In genomic region chr1:170530972-170531757, GRCh38 we compare ENCODE assay signal across 9 cellular contexts. TPM values are rescaled to one million over a fixed set of nuclear protein-coding genes. Genes with fewer than 3 reads are reported as not detected.
DNase-seq lines count a peak whose midpoint lies in the region; ATAC-seq and TF ChIP-seq lines count a peak whose summit lies in the region.
"Had no signal": no experiment of that assay in that cellular context is flagged by ENCODE, and none has a peak within 500 bp of the region (broad histone marks: within the 10 kb centered on the region; RNA-seq: fewer than 3 reads in every experiment).

No MANE protein-coding gene starts in this region.

- peak overlapping the region; percentile 76 for H3K4me3 ChIP-seq in NT2/D1 (ENCODE audit: insufficient read length, low read depth)

- intact Hi-C loops in activated CD4-positive, alpha-beta T cell treated with anti-CD3 and anti-CD28 coated beads, Interleukin-2, amount 10 ng/mL, durations not matched to agents 24 days and 14 days (cut with micrococcal nuclease) = loop anchor here (5.0 to 10.0 kb wide), 3 partner anchors 604 to 784 kb away; partner anchors contain the start of genes FMO4 and SCYL3

- peaks cover 19% of the 10 kb centered on the region for H3K36me3 ChIP-seq in NT2/D1 (ENCODE audit: insufficient read depth, insufficient read length, low read length)

- peaks cover 17% of the 10 kb centered on the region for H3K27me3 Mint-ChIP-seq in activated CD4-positive, alpha-beta T cell treated with anti-CD3 and anti-CD28 coated beads, Interleukin-2, amount 10 ng/mL, durations not matched to agents 24 days and 14 days
- no peaks in the 10 kb centered on the region for H3K27me3 Mint-ChIP-seq in progenitor cell of endocrine pancreas

- H3K9me3 ChIP-seq in NT2/D1 (ENCODE audit: insufficient read depth, low read length) = no peaks in the 10 kb centered on the region

- H3K27me3 ChIP-seq in NT2/D1 (ENCODE audit: insufficient read depth, insufficient read length) = no peaks in the 10 kb centered on the region

- H3K4me1 Mint-ChIP-seq in activated CD4-positive, alpha-beta T cell treated with anti-CD3 and anti-CD28 coated beads, Interleukin-2, amount 10 ng/mL, durations not matched to agents 24 days and 14 days = peaks cover 5% of the 10 kb centered on the region
- peaks cover 7% of the 10 kb centered on the region for H3K4me1 Mint-ChIP-seq in progenitor cell of endocrine pancreas (ENCODE audit: low read depth)

- H3K27ac Mint-ChIP-seq in activated CD4-positive, alpha-beta T cell treated with anti-CD3 and anti-CD28 coated beads, Interleukin-2, amount 10 ng/mL, durations not matched to agents 24 days and 14 days = no peak overlapping the region
- peak overlapping the region; percentile 25 for H3K27ac Mint-ChIP-seq in progenitor cell of endocrine pancreas
- H3K27ac Mint-ChIP-seq: activated T-cell treated with anti-CD3 and anti-CD28 coated beads, Interleukin-2, amount 50 U/mL, for 72 hours had no signal

- H3K4me3 Mint-ChIP-seq in activated CD4-positive, alpha-beta T cell treated with anti-CD3 and anti-CD28 coated beads, Interleukin-2, amount 10 ng/mL, durations not matched to agents 24 days and 14 days = no peak overlapping the region
- H3K4me3 Mint-ChIP-seq in progenitor cell of endocrine pancreas (ENCODE audit: low read depth) = no peak overlapping the region
- H3K4me3 Mint-ChIP-seq: activated T-cell treated with anti-CD3 and anti-CD28 coated beads, Interleukin-2, amount 50 U/mL, for 72 hours had no signal

- no peak for ATAC-seq in GM21786 (IDR thresholded peaks at IDR 0.05; ENCODE audit: unreplicated experiment)
- ATAC-seq in HG02973 (IDR thresholded peaks at IDR 0.05; ENCODE audit: unreplicated experiment) = no peak

- TF ChIP-seq CTCF in progenitor cell of endocrine pancreas (IDR thresholded peaks at IDR 0.05; ENCODE audit: unreplicated experiment) = no peak

- DNase-seq in activated CD4-positive, alpha-beta T cell treated with anti-CD3 and anti-CD28 coated beads, Interleukin-2, amount 50 U/mL, for 48 hours = peak; percentile 5 to 9
- DNase-seq in activated CD4-positive, alpha-beta T cell treated with anti-CD3 and anti-CD28 coated beads, Interleukin-2, amount 10 ng/mL, durations not matched to agents 24 days and 14 days = no peak
- DNase-seq in NT2/D1 (ENCODE audit: low read depth, low spot score) = peak; percentile 43
- DNase-seq in fibroblast of gingiva (ENCODE audit: low read depth) = peak; percentile 59
- DNase-seq in progenitor cell of endocrine pancreas (ENCODE audit: low spot score, unreplicated experiment) = no peak
- no peak for DNase-seq in NCI-H128 (lab: John Stamatoyannopoulos, UW; ENCODE audit: unreplicated experiment)

- no peaks in the 10 kb centered on the region for H3K4me1 ChIP-seq in NT2/D1 (ENCODE audit: insufficient read depth, insufficient read length)

- H3K36me3 Mint-ChIP-seq in activated CD4-positive, alpha-beta T cell treated with anti-CD3 and anti-CD28 coated beads, Interleukin-2, amount 10 ng/mL, durations not matched to agents 24 days and 14 days (ENCODE audit: low read depth) = peaks cover 2% of the 10 kb centered on the region
- H3K36me3 Mint-ChIP-seq in progenitor cell of endocrine pancreas (ENCODE audit: insufficient read depth) = peaks cover 3% of the 10 kb centered on the region

- no peaks in the 10 kb centered on the region for H3K9me3 Mint-ChIP-seq in activated CD4-positive, alpha-beta T cell treated with anti-CD3 and anti-CD28 coated beads, Interleukin-2, amount 10 ng/mL, durations not matched to agents 24 days and 14 days
- H3K9me3 Mint-ChIP-seq in progenitor cell of endocrine pancreas (ENCODE audit: low read depth) = no peaks in the 10 kb centered on the region
- H3K9me3 Mint-ChIP-seq: activated T-cell treated with anti-CD3 and anti-CD28 coated beads, Interleukin-2, amount 50 U/mL, for 72 hours had no signal

- H3K9ac ChIP-seq in NT2/D1 (ENCODE audit: insufficient read length, low read depth) = peak overlapping the region; percentile 96

RNA-seq across cellular contexts. Expression of gene GORAB, which starts 0.8 kb away (rescaled TPM):
- 12.8 and 13.0 TPM in 2 replicates for total RNA-seq in activated CD4-positive, alpha-beta T cell treated with anti-CD3 and anti-CD28 coated beads, Interleukin-2, amount 10 ng/mL, durations not matched to agents 24 days and 14 days
- 23.1 and 26.2 TPM in 2 replicates for total RNA-seq in progenitor cell of endocrine pancreas

Comparison
In these comparisons a context has a peak if more than half of its experiments do, and no peak if none do; other contexts are left out.
1. DNase-seq: peak in activated CD4-positive, alpha-beta T cell treated with anti-CD3 and anti-CD28 coated beads, Interleukin-2, amount 50 U/mL, for 48 hours (2 of 2), NT2/D1 (single experiment) and fibroblast of gingiva (single experiment); none in activated CD4-positive, alpha-beta T cell treated with anti-CD3 and anti-CD28 coated beads, Interleukin-2, amount 10 ng/mL, durations not matched to agents 24 days and 14 days (single experiment), progenitor cell of endocrine pancreas (single experiment) and NCI-H128 (single experiment).